In the genomic region with DNA sequence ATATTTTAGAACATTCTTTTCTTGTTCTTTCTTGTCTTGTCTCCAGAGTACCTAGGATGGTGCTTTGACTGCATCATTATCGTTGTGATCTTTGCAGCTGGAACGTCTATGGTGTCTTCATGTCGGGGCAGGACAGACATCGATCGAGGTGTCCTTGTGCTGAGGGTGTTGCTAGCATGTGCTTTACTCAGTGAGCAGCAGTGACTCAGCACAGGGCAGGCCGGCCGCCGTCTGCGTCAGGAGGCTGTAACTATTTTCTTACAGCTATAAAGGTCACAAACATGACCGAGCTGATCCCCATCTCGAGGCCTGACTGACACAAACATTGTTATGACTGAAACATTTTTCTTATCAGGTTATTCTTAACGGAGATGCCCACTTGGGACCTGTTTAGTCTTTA, we compare ENCODE assay signal across 1 cellular context.
A peak's percentile ranks its signal among the peaks of the same experiment; 100 is the strongest.
TF ChIP-seq lines count a peak whose summit lies in the region.

No MANE protein-coding gene starts in this region.

TF ChIP-seq in K562, 482 proteins besides CTCF, POLR2A, EP300 and RAD21 (continued from another document and continues in another):
- TF ChIP-seq ZHX1 (conservative IDR thresholded peaks at IDR 0.05; ENCODE audit: low read length) (no peak), ETV5 (CRISPR knock-in tag; IDR thresholded peaks at IDR 0.05; ENCODE audit: low read depth) (no peak), PTRF (tag; IDR thresholded peaks at IDR 0.05) (no peak), PTBP1 (IDR thresholded peaks at IDR 0.05; ENCODE audit: low read depth, low read length) (no peak), TRIM28 (IDR thresholded peaks at IDR 0.05) (no peak), ZNF76 (CRISPR knock-in tag; IDR thresholded peaks at IDR 0.05; ENCODE audit: borderline replicate concordance) (no peak), FOXJ2 (tag; IDR thresholded peaks at IDR 0.05) (no peak), MAFK (IDR thresholded peaks at IDR 0.05; ENCODE audit: low read length) (no peak), THRA (IDR thresholded peaks at IDR 0.05) (no peak), TFAM (CRISPR knock-in tag; conservative IDR thresholded peaks at IDR 0.05) (no peak), ESRRA (IDR thresholded peaks at IDR 0.05; ENCODE audit: borderline replicate concordance, low read depth) (no peak; the same call in 1 of the 2 replicates), ZBTB33 (CRISPR knock-in tag; IDR thresholded peaks at IDR 0.05) (peak; percentile 60; the same call in 1 of the 2 replicates), NEUROD1 (IDR thresholded peaks at IDR 0.05; ENCODE audit: borderline replicate concordance, low read depth, low read length, partially characterized antibody) (no peak), HMG20A (CRISPR knock-in tag; conservative IDR thresholded peaks at IDR 0.05) (no peak), MEF2D (tag; conservative IDR thresholded peaks at IDR 0.05; ENCODE audit: low read depth) (peak; percentile 35; the same call in 1 of the 2 replicates), ZBTB34 (CRISPR knock-in tag; IDR thresholded peaks at IDR 0.05) (no peak), CHD4 (IDR thresholded peaks at IDR 0.05; ENCODE audit: insufficient read depth, insufficient replicate concordance, low read depth, low read length, poor library complexity, severe bottlenecking) (no peak), FOXA3 (CRISPR knock-in tag; conservative IDR thresholded peaks at IDR 0.05 in 1 of 2, IDR thresholded peaks at IDR 0.05 in 1 of 2) (peak in 1 of 2 experiments; percentile 51; a peak in 1 of 4 replicates), MEF2A (IDR thresholded peaks at IDR 0.05; ENCODE audit: control insufficient read depth, low read depth, low read length) (no peak), POLR2G (IDR thresholded peaks at IDR 0.05; ENCODE audit: low read depth, low read length) (no peak), E2F6 (IDR thresholded peaks at IDR 0.05; ENCODE audit: borderline replicate concordance in 1 of 2, extremely low read depth in 1 of 2, insufficient read depth in 1 of 2, insufficient read length in 1 of 2, low read depth in 1 of 2, low read length in 1 of 2, poor library complexity in 1 of 2, severe bottlenecking in 1 of 2) (peak; percentile 85 to 91), SREBF1 (IDR thresholded peaks at IDR 0.05; ENCODE audit: borderline replicate concordance, low read depth, low read length) (no peak), ZKSCAN8 (CRISPR knock-in tag; IDR thresholded peaks at IDR 0.05) (no peak), LEF1 (IDR thresholded peaks at IDR 0.05) (no peak), CHAMP1 (IDR thresholded peaks at IDR 0.05) (no peak), ETS2 (tag; IDR thresholded peaks at IDR 0.05; ENCODE audit: borderline replicate concordance, poor library complexity, severe bottlenecking) (no peak), ARID3A (IDR thresholded peaks at IDR 0.05; ENCODE audit: borderline replicate concordance, low read depth, low read length) (no peak), RFX7 (CRISPR knock-in tag; IDR thresholded peaks at IDR 0.05) (no peak), CHD1 (IDR thresholded peaks at IDR 0.05; ENCODE audit: low read length) (no peak), ZNF324 (CRISPR knock-in tag; IDR thresholded peaks at IDR 0.05) (no peak), PCBP2 (IDR thresholded peaks at IDR 0.05; ENCODE audit: low read depth, low read length, poor library complexity, severe bottlenecking) (no peak), HSF4 (CRISPR knock-in tag; IDR thresholded peaks at IDR 0.05; ENCODE audit: borderline replicate concordance) (no peak), OTX1 (CRISPR knock-in tag; IDR thresholded peaks at IDR 0.05) (no peak), CBFA2T3 (IDR thresholded peaks at IDR 0.05) (no peak)
- TF ChIP-seq, protein P1, sequence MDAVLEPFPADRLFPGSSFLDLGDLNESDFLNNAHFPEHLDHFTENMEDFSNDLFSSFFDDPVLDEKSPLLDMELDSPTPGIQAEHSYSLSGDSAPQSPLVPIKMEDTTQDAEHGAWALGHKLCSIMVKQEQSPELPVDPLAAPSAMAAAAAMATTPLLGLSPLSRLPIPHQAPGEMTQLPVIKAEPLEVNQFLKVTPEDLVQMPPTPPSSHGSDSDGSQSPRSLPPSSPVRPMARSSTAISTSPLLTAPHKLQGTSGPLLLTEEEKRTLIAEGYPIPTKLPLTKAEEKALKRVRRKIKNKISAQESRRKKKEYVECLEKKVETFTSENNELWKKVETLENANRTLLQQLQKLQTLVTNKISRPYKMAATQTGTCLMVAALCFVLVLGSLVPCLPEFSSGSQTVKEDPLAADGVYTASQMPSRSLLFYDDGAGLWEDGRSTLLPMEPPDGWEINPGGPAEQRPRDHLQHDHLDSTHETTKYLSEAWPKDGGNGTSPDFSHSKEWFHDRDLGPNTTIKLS (IDR thresholded peaks at IDR 0.05; ENCODE audit: borderline replicate concordance, low read depth): peak; percentile 66; the same call in 1 of the 2 replicates
- TF ChIP-seq, protein P2, sequence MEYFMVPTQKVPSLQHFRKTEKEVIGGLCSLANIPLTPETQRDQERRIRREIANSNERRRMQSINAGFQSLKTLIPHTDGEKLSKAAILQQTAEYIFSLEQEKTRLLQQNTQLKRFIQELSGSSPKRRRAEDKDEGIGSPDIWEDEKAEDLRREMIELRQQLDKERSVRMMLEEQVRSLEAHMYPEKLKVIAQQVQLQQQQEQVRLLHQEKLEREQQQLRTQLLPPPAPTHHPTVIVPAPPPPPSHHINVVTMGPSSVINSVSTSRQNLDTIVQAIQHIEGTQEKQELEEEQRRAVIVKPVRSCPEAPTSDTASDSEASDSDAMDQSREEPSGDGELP (CRISPR knock-in tag; IDR thresholded peaks at IDR 0.05; ENCODE audit: borderline replicate concordance): peak; percentile 42; the same call in 1 of the 2 replicates
- TF ChIP-seq, protein P3, sequence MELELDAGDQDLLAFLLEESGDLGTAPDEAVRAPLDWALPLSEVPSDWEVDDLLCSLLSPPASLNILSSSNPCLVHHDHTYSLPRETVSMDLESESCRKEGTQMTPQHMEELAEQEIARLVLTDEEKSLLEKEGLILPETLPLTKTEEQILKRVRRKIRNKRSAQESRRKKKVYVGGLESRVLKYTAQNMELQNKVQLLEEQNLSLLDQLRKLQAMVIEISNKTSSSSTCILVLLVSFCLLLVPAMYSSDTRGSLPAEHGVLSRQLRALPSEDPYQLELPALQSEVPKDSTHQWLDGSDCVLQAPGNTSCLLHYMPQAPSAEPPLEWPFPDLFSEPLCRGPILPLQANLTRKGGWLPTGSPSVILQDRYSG (tag; conservative IDR thresholded peaks at IDR 0.05; ENCODE audit: low read depth): no peak
- TF ChIP-seq, protein P4, sequence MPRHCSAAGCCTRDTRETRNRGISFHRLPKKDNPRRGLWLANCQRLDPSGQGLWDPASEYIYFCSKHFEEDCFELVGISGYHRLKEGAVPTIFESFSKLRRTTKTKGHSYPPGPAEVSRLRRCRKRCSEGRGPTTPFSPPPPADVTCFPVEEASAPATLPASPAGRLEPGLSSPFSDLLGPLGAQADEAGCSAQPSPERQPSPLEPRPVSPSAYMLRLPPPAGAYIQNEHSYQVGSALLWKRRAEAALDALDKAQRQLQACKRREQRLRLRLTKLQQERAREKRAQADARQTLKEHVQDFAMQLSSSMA (CRISPR knock-in tag; IDR thresholded peaks at IDR 0.05): no peak
